1 cellular context compared by ENCODE assay signal in the genomic region with DNA sequence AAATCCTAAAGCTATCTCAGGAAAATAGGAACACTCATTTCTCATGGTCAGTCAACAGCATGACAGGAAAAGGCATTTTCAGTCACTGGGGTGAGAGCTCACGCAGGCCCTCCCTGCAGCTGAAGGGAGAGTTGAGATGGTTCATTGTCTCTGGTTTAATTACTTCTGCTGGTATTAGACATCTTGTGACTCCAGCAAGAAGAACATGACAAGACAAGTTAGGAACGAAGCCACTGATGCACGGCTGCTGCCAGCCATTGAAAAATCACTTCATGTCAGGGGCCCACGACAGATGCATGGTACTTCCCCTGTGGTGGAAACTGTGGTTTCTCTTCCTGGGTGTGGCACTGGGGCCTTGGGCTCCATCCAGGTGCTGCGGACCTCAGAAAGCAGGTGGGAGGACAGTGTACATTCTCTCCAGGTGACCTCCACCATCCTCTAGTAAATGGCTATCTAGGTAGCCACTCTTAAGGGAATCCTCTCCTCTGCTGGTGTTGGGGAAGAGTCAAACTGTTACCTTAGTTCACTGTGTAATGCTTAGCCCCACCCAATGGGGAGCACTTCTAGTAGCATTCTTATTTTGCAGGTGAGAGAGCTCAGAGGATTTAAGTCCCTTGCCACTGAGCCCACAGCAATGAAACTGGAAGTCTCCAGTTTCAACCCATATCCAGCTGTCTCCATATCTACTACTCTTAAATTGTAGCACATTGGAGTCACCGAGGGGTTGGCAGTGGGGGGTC.
TF ChIP-seq lines count a peak whose summit lies in the region.

No MANE protein-coding gene starts in this region.

TF ChIP-seq in H1, 55 proteins besides CTCF, POLR2A, EP300 and RAD21:
- no peak for TF ChIP-seq SRF (IDR thresholded peaks at IDR 0.05; ENCODE audit: low read depth, low read length)
- TF ChIP-seq JUND (IDR thresholded peaks at IDR 0.05; ENCODE audit: low read length): no peak
- no peak for TF ChIP-seq SIRT6 (IDR thresholded peaks at IDR 0.05; ENCODE audit: low read length)
- TF ChIP-seq, protein P1, sequence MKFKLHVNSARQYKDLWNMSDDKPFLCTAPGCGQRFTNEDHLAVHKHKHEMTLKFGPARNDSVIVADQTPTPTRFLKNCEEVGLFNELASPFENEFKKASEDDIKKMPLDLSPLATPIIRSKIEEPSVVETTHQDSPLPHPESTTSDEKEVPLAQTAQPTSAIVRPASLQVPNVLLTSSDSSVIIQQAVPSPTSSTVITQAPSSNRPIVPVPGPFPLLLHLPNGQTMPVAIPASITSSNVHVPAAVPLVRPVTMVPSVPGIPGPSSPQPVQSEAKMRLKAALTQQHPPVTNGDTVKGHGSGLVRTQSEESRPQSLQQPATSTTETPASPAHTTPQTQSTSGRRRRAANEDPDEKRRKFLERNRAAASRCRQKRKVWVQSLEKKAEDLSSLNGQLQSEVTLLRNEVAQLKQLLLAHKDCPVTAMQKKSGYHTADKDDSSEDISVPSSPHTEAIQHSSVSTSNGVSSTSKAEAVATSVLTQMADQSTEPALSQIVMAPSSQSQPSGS (IDR thresholded peaks at IDR 0.05; ENCODE audit: low read length): no peak
